8 cellular contexts compared by ENCODE assay signal in the genomic region with DNA sequence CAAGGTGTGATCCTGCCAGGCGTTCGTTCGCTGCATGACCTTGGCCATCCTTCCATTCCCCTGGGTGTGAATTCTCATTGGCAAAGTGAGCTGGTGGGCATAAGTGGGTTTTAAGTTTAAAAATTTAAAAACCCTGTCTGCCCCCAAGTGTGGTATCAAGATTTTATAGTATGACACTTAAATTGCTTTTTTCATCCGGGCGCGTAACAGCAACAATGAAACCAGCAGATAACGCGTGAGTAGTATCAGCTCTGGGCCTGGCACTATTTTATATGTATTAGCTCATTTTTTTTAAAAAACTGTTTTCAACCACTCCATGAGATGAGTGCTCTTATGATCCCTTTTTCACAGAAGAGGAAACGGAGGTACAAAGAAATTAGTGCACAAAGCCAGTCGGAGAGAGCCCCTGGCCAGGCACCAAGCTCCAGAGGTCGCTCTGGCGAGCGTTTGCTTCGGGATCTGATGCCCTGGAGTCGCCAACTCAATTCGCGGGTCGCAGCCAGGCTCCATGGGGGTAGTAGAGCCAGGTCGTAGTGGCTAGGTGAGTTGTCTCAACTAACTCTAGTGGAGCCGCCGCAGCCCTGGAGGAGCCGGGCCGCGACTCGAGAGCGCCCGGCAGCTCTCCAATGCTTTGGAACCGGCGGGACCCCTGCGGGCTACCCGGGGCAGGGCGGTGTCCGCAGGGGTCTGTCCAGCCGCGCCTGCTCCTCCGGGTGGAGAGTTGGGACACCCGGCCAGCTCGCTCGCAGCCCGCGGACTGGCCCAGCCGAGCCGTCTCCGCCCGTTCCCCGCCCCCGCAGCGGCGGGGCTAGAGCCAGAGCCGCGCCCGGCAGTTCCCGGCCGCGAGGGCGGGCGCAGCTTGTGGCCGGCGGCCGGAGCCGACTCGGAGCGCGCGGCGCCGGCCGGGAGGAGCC. TPM values are rescaled to one million over a fixed set of nuclear protein-coding genes. Genes with fewer than 3 reads are reported as not detected.
DNase-seq lines count a peak whose midpoint lies in the region; ATAC-seq and TF ChIP-seq lines count a peak whose summit lies in the region.

A gene with protein sequence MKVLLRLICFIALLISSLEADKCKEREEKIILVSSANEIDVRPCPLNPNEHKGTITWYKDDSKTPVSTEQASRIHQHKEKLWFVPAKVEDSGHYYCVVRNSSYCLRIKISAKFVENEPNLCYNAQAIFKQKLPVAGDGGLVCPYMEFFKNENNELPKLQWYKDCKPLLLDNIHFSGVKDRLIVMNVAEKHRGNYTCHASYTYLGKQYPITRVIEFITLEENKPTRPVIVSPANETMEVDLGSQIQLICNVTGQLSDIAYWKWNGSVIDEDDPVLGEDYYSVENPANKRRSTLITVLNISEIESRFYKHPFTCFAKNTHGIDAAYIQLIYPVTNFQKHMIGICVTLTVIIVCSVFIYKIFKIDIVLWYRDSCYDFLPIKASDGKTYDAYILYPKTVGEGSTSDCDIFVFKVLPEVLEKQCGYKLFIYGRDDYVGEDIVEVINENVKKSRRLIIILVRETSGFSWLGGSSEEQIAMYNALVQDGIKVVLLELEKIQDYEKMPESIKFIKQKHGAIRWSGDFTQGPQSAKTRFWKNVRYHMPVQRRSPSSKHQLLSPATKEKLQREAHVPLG (plus strand): TSS at position 832 of the 914 bp plus-strand sequence. CDS start 14,979 bp downstream, outside the sequence.

- peaks cover 63 to 66% of the 10 kb centered on the region in 2 donors for H3K27me3 Mint-ChIP-seq in stimulated activated naive B cell treated with anti-CD40 and anti-IgM and Interleukin-4, amounts not matched to agents 10 μg/mL and 1 μg/mL and 100 μg/mL, for 72 hours

- H3K9me3 Mint-ChIP-seq in stimulated activated naive B cell treated with anti-CD40 and anti-IgM and Interleukin-4, amounts not matched to agents 10 μg/mL and 1 μg/mL and 100 μg/mL, for 72 hours = peaks cover 21 to 27% of the 10 kb centered on the region in 2 donors

- H3K79me2 ChIP-seq in PC-3 (ENCODE audit: low read length) = no peaks in the 10 kb centered on the region

- H3K4me1 ChIP-seq in PC-3 (ENCODE audit: insufficient read depth, low read length) (peaks cover 8% of the 10 kb centered on the region; the same call in 1 of the 2 replicates), SJCRH30 (no peaks in the 10 kb centered on the region)

- intact Hi-C loops in PC-3 (cut with micrococcal nuclease) = no loop called here

- H3K9ac ChIP-seq in PC-3 (ENCODE audit: low read length) = peak within 1 kb of the TSS; percentile 63

- H3K4me1 Mint-ChIP-seq in stimulated activated naive B cell treated with anti-CD40 and anti-IgM and Interleukin-4, amounts not matched to agents 10 μg/mL and 1 μg/mL and 100 μg/mL, for 72 hours = peaks cover 8 to 12% of the 10 kb centered on the region in 2 donors

- CTCF ChIA-PET in PC-3 (lab: Charles Lee) = interaction anchor here (0.9 kb wide), 1 partner anchor 99 kb away, joined by 3 read pairs; no protein-coding TSS in a partner anchor

- H3K36me3 Mint-ChIP-seq in stimulated activated naive B cell treated with anti-CD40 and anti-IgM and Interleukin-4, amounts not matched to agents 10 μg/mL and 1 μg/mL and 100 μg/mL, for 72 hours = peaks cover 14 to 18% of the 10 kb centered on the region in 2 donors

- no peak for TF ChIP-seq CTCF in PC-3 (conservative IDR thresholded peaks at IDR 0.05; ENCODE audit: low read depth, low read length)

- no peak within 1 kb of the TSS for H3K27ac Mint-ChIP-seq in stimulated activated naive B cell treated with anti-CD40 and anti-IgM and Interleukin-4, amounts not matched to agents 10 μg/mL and 1 μg/mL and 100 μg/mL, for 72 hours

- H3K4me2 ChIP-seq in PC-3 (ENCODE audit: low read length) = peak within 1 kb of the TSS; percentile 97

- H3K27ac ChIP-seq in PC-3 (ENCODE audit: low read length) = no peak within 1 kb of the TSS
- no peak within 1 kb of the TSS for H3K27ac ChIP-seq in SJCRH30

- POLR2A ChIA-PET in PC-3 (lab: Charles Lee; ENCODE audit: unreplicated experiment) = interaction anchor here (0.6 to 0.7 kb wide), 3 partner anchors 60 to 108 kb away, joined by 4 to 10 read pairs (median 4); no protein-coding TSS in a partner anchor

- H3K9me3 ChIP-seq in PC-3 (ENCODE audit: low read length) (no peaks in the 10 kb centered on the region), SJCRH30 (replicated peaks) (no peaks in the 10 kb centered on the region)

- H3K4me3 ChIP-seq in PC-3 (ENCODE audit: low read length) = peak within 1 kb of the TSS; percentile 84
- no peak within 1 kb of the TSS for H3K4me3 ChIP-seq in SJCRH30

- BruUV-seq in PC-3 (replicated peaks; lab: Mats Ljungman, UMichigan) = no TSS peak

- H3K36me3 ChIP-seq in PC-3 (ENCODE audit: low read depth, low read length) = no peaks in the 10 kb centered on the region
- no peaks in the 10 kb centered on the region for H3K36me3 ChIP-seq in SJCRH30

- H2AFZ ChIP-seq in PC-3 (ENCODE audit: low read length) = peak within 1 kb of the TSS; percentile 99

- ATAC-seq in PC-3 (peak; percentile 98), GM18870 (IDR thresholded peaks at IDR 0.05; ENCODE audit: unreplicated experiment) (no peak)
- ATAC-seq in stimulated activated naive B cell treated with anti-CD40 and anti-IgM and Interleukin-4, amounts not matched to agents 10 μg/mL and 1 μg/mL and 100 μg/mL, for 72 hours (replicated peaks) = peak; percentile 52 to 60

- peak within 1 kb of the TSS; percentile 47 to 53 for H3K4me3 Mint-ChIP-seq in stimulated activated naive B cell treated with anti-CD40 and anti-IgM and Interleukin-4, amounts not matched to agents 10 μg/mL and 1 μg/mL and 100 μg/mL, for 72 hours

- peak; percentile 59 for DNase-seq in DMS 273 (lab: John Stamatoyannopoulos, UW; ENCODE audit: unreplicated experiment)
- no peak for DNase-seq in DMS 273 treated with DMSO at 0.1 percent for 48 hours (lab: John Stamatoyannopoulos, UW)
- DNase-seq in PC-3 = peak; percentile 80
- DNase-seq in dedifferentiated amniotic fluid mesenchymal stem cell (ENCODE audit: extremely low spot score) = peak; percentile 55
- peak; percentile 83 for DNase-seq in kidney tubule cell (ENCODE audit: low spot score)
- no peak for DNase-seq in stimulated activated naive B cell treated with anti-CD40 and anti-IgM and Interleukin-4, amounts not matched to agents 10 μg/mL and 1 μg/mL and 100 μg/mL, for 72 hours
- no peak for DNase-seq in SJCRH30

- no peaks in the 10 kb centered on the region for H3K9me2 ChIP-seq in PC-3 (replicated peaks; ENCODE audit: low read length)

- H4K20me1 ChIP-seq in PC-3 (ENCODE audit: low read length) = no peaks in the 10 kb centered on the region

- H3K27me3 ChIP-seq in PC-3 (ENCODE audit: low read length) (no peaks in the 10 kb centered on the region), SJCRH30 (no peaks in the 10 kb centered on the region)

- H3F3A ChIP-seq in PC-3 (ENCODE audit: low read length, unreplicated experiment) = no peaks in the 10 kb centered on the region

RNA-seq across cellular contexts. Expression of the gene that starts here (rescaled TPM):
- total RNA-seq in PC-3 (2014; rRNA removed) = 0.40 and 0.69 TPM in 2 replicates
- total RNA-seq in SJCRH30 (2014; rRNA removed; shearing (Covaris generic)) = 0.10 and 0.12 TPM in 2 replicates

Comparison
In these comparisons a context has a peak if more than half of its experiments do, and no peak if none do; other contexts are left out.
1. DNase-seq: peak in DMS 273 (single experiment), dedifferentiated amniotic fluid mesenchymal stem cell (single experiment) and kidney tubule cell (single experiment); none in DMS 273 treated with DMSO at 0.1 percent for 48 hours (single experiment), stimulated activated naive B cell treated with anti-CD40 and anti-IgM and Interleukin-4, amounts not matched to agents 10 μg/mL and 1 μg/mL and 100 μg/mL, for 72 hours (single experiment) and SJCRH30 (0 of 2).
2. Peak in DNase-seq, ATAC-seq, H3K4me3 ChIP-seq, H3K9ac ChIP-seq and H3K4me2 ChIP-seq in PC-3; RNA of the gene not detected or under 1 TPM.